Comparison of ENCODE assay signal across 15 cellular contexts in the genomic region with DNA sequence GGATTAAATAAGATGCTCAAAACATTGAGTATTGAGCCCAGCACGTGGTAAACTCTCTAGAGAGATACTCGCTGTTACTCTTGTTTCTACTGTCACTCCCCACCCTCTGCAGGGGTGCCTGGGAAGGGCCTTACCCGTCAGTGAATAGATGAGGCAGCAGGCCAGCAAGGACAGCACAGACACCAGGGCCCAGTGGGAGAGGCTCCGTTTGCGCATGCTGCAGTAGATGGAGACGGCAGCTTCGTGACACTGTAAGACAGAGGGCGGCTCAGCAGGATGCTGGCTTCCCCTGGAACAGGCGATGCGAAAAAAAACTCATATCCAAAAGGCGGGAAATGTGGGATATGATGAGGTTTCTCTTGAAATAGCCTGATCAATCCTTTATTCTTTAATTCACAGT. TPM values are rescaled to one million over a fixed set of nuclear protein-coding genes. Genes with fewer than 3 reads are reported as not detected.
A peak's percentile ranks its signal among the peaks of the same experiment; 100 is the strongest.
DNase-seq lines count a peak whose midpoint lies in the region; ATAC-seq and TF ChIP-seq lines count a peak whose summit lies in the region.
"Had no signal": no experiment of that assay in that cellular context is flagged by ENCODE, and none has a peak within 500 bp of the region (broad histone marks: within the 10 kb centered on the region; RNA-seq: fewer than 3 reads in every experiment).

No MANE protein-coding gene starts in this region.

- TF ChIP-seq POLR2A in Peyer's patch (IDR thresholded peaks at IDR 0.05) = no peak

- peak overlapping the region; percentile 83 for H2AFZ ChIP-seq in GM23338

- no peaks in the 10 kb centered on the region for H4K20me1 ChIP-seq in GM23338 (replicated peaks; ENCODE audit: insufficient read depth)

- no peak overlapping the region for H3K4me3 Mint-ChIP-seq in GM23338
- H3K4me3 Mint-ChIP-seq: CD4-positive, alpha-beta T cell had no signal

- H3K79me2 ChIP-seq in GM23338 (replicated peaks; ENCODE audit: insufficient read depth) = no peaks in the 10 kb centered on the region

- H3K9me3 ChIP-seq in Peyer's patch = peaks cover 0 to 5% (median 0%) of the 10 kb centered on the region in 4 donors

- peak; percentile 55 for ATAC-seq in GM23338
- ATAC-seq in GM18520 (IDR thresholded peaks at IDR 0.05; ENCODE audit: unreplicated experiment) = no peak
- ATAC-seq: GM12878 had no signal

- H3K27me3 ChIP-seq in GM23338 (ENCODE audit: insufficient read depth) (no peaks in the 10 kb centered on the region), Peyer's patch (no peaks in the 10 kb centered on the region)

- H3F3A ChIP-seq in GM23338 (replicated peaks; ENCODE audit: low read depth) = no peaks in the 10 kb centered on the region

- H3K4me2 ChIP-seq in GM23338 = no peak overlapping the region
- H3K4me2 ChIP-seq: BLaER1 treated with 17β-estradiol and CSF1 and Interleukin-3, amounts not matched to agents 10 nM and 100 nM had no signal

- no peak for DNase-seq in GM23338 (ENCODE audit: low spot score)
- DNase-seq in NCI-H2171 treated with DMSO at 0.1 percent for 48 hours (lab: John Stamatoyannopoulos, UW) = peak; percentile 78
- DNase-seq in ecto neural progenitor cell (ENCODE audit: low spot score) = peak; percentile 40
- DNase-seq in retina = peak; percentile 44
- DNase-seq in nucleus accumbens (lab: John Stamatoyannopoulos, UW) = no peak
- no peak for DNase-seq in Peyer's patch
- DNase-seq: ACHN; Calu3; CD4-positive, alpha-beta T cell; DMS 273 treated with DMSO at 0.1 percent for 48 hours had no signal

- H3K36me3 Mint-ChIP-seq in GM23338 (ENCODE audit: low read depth) = peaks cover 13% of the 10 kb centered on the region

- H3K27ac Mint-ChIP-seq in GM23338 = peak overlapping the region; percentile 40; the same call in 1 of the 2 replicates
- H3K27ac Mint-ChIP-seq: CD4-positive, alpha-beta T cell had no signal

- H3K27ac ChIP-seq in GM23338 (ENCODE audit: low read depth) = no peak overlapping the region
- no peak overlapping the region for H3K27ac ChIP-seq in Peyer's patch
- H3K27ac ChIP-seq: BLaER1 treated with 17β-estradiol and CSF1 and Interleukin-3, amounts not matched to agents 10 nM and 100 nM had no signal

- H3K4me1 ChIP-seq in GM23338 (ENCODE audit: insufficient read depth) = no peaks in the 10 kb centered on the region
- no peaks in the 10 kb centered on the region for H3K4me1 ChIP-seq in Peyer's patch

- no peak overlapping the region for H3K4me3 ChIP-seq in GM23338
- H3K4me3 ChIP-seq in Peyer's patch = no peak overlapping the region
- H3K4me3 ChIP-seq: BLaER1 treated with 17β-estradiol and CSF1 and Interleukin-3, amounts not matched to agents 10 nM and 100 nM; GM12878 had no signal

- peaks cover 18% of the 10 kb centered on the region for H3K4me1 Mint-ChIP-seq in GM23338

- H3K36me3 ChIP-seq in GM23338 (ENCODE audit: insufficient read depth) (no peaks in the 10 kb centered on the region), Peyer's patch (no peaks in the 10 kb centered on the region)
- H3K36me3 ChIP-seq: BLaER1 treated with 17β-estradiol and CSF1 and Interleukin-3, amounts not matched to agents 10 nM and 100 nM had no signal

- peaks cover 29% of the 10 kb centered on the region for H3K9me3 Mint-ChIP-seq in GM23338

- H3K9me2 ChIP-seq in GM23338 (ENCODE audit: insufficient read depth) = no peaks in the 10 kb centered on the region

- TF ChIP-seq CTCF in GM23338 (conservative IDR thresholded peaks at IDR 0.05; ENCODE audit: low read depth in 2 of 2) (no peak), Peyer's patch (IDR thresholded peaks at IDR 0.05) (no peak)

- peaks cover 14% of the 10 kb centered on the region for H3K27me3 Mint-ChIP-seq in GM23338 (ENCODE audit: insufficient read depth, low read depth, poor library complexity)

TF ChIP-seq in GM23338, 12 proteins besides CTCF, POLR2A, EP300 and RAD21:
- no peak for TF ChIP-seq CREB1 (CRISPR knock-in tag; IDR thresholded peaks at IDR 0.05; ENCODE audit: low read depth)

RNA-seq across cellular contexts. Expression of a gene that starts 20.0 kb away (rescaled TPM):
- not detected in 2 replicates for total RNA-seq in GM23338 (2014; rRNA removed; shearing (Covaris generic))
- polyA plus RNA-seq in GM23338 (2016; fragmentation: Nextera tagmentation; extraction: Ambion mirVana) = not detected in 2 replicates
- not detected for total RNA-seq in Peyer's patch
- total RNA-seq: A172; Calu3; CD4-positive, alpha-beta T cell; Daoy; GM12878 had no signal
- polyA plus RNA-seq: GM12878 had no signal

RNA-seq across cellular contexts. Expression of a gene that starts 54.6 kb away (rescaled TPM):
- total RNA-seq in GM23338 (2014; rRNA removed; shearing (Covaris generic)) = 1.4 and 1.6 TPM in 2 replicates
- 4.5 and 5.1 TPM in 2 replicates for polyA plus RNA-seq in GM23338 (2016; fragmentation: Nextera tagmentation; extraction: Ambion mirVana)
- total RNA-seq in Peyer's patch = 1 to 10 TPM in 1 of 4 donors, not detected in 3; 1.2 TPM
- total RNA-seq: CD4-positive, alpha-beta T cell; Daoy; GM12878 had no signal
- polyA plus RNA-seq: GM12878 had no signal

Comparison
In these comparisons a context has a peak if more than half of its experiments do, and no peak if none do; other contexts are left out.
1. DNase-seq: peak in NCI-H2171 treated with DMSO at 0.1 percent for 48 hours (single experiment), ecto neural progenitor cell (single experiment) and retina (single experiment); none in GM23338 (single experiment), nucleus accumbens (0 of 56) and Peyer's patch (0 of 3).